In genomic region chr19:8071912-8072311, GRCh38 we compare ENCODE assay signal across 17 cellular contexts. TPM values are rescaled to one million over a fixed set of nuclear protein-coding genes. Genes with fewer than 3 reads are reported as not detected.
DNase-seq lines count a peak whose midpoint lies in the region; ATAC-seq and TF ChIP-seq lines count a peak whose summit lies in the region.
"Had no signal": no experiment of that assay in that cellular context is flagged by ENCODE, and none has a peak within 500 bp of the region (broad histone marks: within the 10 kb centered on the region; RNA-seq: fewer than 3 reads in every experiment).

No MANE protein-coding gene starts in this region.

- H3K27me3 ChIP-seq in GM23338 (ENCODE audit: insufficient read depth) (no peaks in the 10 kb centered on the region), neuronal stem cell (ENCODE audit: control insufficient read depth in 3 of 3, insufficient read depth in 3 of 3, low read depth in 1 of 3, low read length in 3 of 3) (no peaks in the 10 kb centered on the region)
- H3K27me3 ChIP-seq: BE2C had no signal

- H3K79me1 ChIP-seq in neuronal stem cell (ENCODE audit: low read depth, low read length) = no peaks in the 10 kb centered on the region

- peaks cover 18 to 32% (median 25%) of the 10 kb centered on the region in 7 donors for H3K9me3 Mint-ChIP-seq in CD14-positive monocyte
- H3K9me3 Mint-ChIP-seq in GM23338 = peaks cover 28% of the 10 kb centered on the region
- H3K9me3 Mint-ChIP-seq in WTC11 = peaks cover 29% of the 10 kb centered on the region

- no peak overlapping the region for H3K27ac Mint-ChIP-seq in CD14-positive monocyte
- H3K27ac Mint-ChIP-seq in GM23338 = no peak overlapping the region
- no peak overlapping the region for H3K27ac Mint-ChIP-seq in WTC11
- H3K27ac Mint-ChIP-seq: CD4-positive, CD25-positive, alpha-beta regulatory T cell had no signal

- no peak overlapping the region for H3K4ac ChIP-seq in neuronal stem cell (ENCODE audit: low read length)

- H3K27ac ChIP-seq in GM23338 (ENCODE audit: low read depth) (no peak overlapping the region), neuronal stem cell (replicated peaks; ENCODE audit: low read length) (no peak overlapping the region)
- H3K27ac ChIP-seq: A549, GM23248 had no signal

- no peak overlapping the region for H4K91ac ChIP-seq in neuronal stem cell (ENCODE audit: low read depth, low read length, poor library complexity)

- no peak overlapping the region for H2BK15ac ChIP-seq in neuronal stem cell (ENCODE audit: low read length)

- H3K27me3 Mint-ChIP-seq in CD14-positive monocyte (ENCODE audit: low read depth in 3 of 3) (peaks cover 2 to 9% (median 8%) of the 10 kb centered on the region in 3 donors), GM23338 (ENCODE audit: insufficient read depth, low read depth, poor library complexity) (peaks cover 14% of the 10 kb centered on the region), WTC11 (ENCODE audit: low read depth) (no peaks in the 10 kb centered on the region; the same call in 1 of the 2 replicates)
- H3K27me3 Mint-ChIP-seq: CD4-positive, CD25-positive, alpha-beta regulatory T cell had no signal

- no peak overlapping the region for H2AFZ ChIP-seq in GM23338
- no peak overlapping the region for H2AFZ ChIP-seq in neuronal stem cell (ENCODE audit: low read length)
- H2AFZ ChIP-seq: GM23248 had no signal

- TF ChIP-seq CTCF in CD14-positive monocyte (IDR thresholded peaks at IDR 0.05) (no peak), GM23338 (conservative IDR thresholded peaks at IDR 0.05; ENCODE audit: low read depth in 2 of 2) (peak in 1 of 2 experiments; percentile 47; a peak in 3 of 4 replicates), WTC11 (IDR thresholded peaks at IDR 0.05) (no peak), GM10266 (IDR thresholded peaks at IDR 0.05; ENCODE audit: control insufficient read depth, insufficient read depth, low read depth, missing control alignments) (no peak)

- H3K4me1 ChIP-seq in GM23338 (ENCODE audit: insufficient read depth) (no peaks in the 10 kb centered on the region), neuronal stem cell (ENCODE audit: control insufficient read depth in 2 of 2, insufficient read depth in 1 of 2, low read depth in 1 of 2, low read length in 2 of 2) (peaks cover 0 to 4% of the 10 kb centered on the region in 2 donors)
- H3K4me1 ChIP-seq: A549, BE2C, HAP-1 had no signal

- H3K14ac ChIP-seq in neuronal stem cell (ENCODE audit: low read length) = no peak overlapping the region

- H4K20me1 ChIP-seq in GM23338 (replicated peaks; ENCODE audit: insufficient read depth) = no peaks in the 10 kb centered on the region

- no peak overlapping the region for H3K4me2 ChIP-seq in GM23338
- no peak overlapping the region for H3K4me2 ChIP-seq in neuronal stem cell (ENCODE audit: insufficient read depth, low read length, poor library complexity, severe bottlenecking)
- H3K4me2 ChIP-seq: A549 had no signal

- no peaks in the 10 kb centered on the region for H3K79me2 ChIP-seq in GM23338 (replicated peaks; ENCODE audit: insufficient read depth)

- H3K9me2 ChIP-seq in GM23338 (ENCODE audit: insufficient read depth) = no peaks in the 10 kb centered on the region

- H3K36me3 Mint-ChIP-seq in CD14-positive monocyte (no peaks in the 10 kb centered on the region), GM23338 (ENCODE audit: low read depth) (peaks cover 73% of the 10 kb centered on the region), WTC11 (peaks cover 53% of the 10 kb centered on the region)
- H3K36me3 Mint-ChIP-seq: CD4-positive, CD25-positive, alpha-beta regulatory T cell had no signal

- no peak overlapping the region for H3K4me3 Mint-ChIP-seq in CD14-positive monocyte
- H3K4me3 Mint-ChIP-seq in GM23338 = no peak overlapping the region
- no peak overlapping the region for H3K4me3 Mint-ChIP-seq in WTC11
- H3K4me3 Mint-ChIP-seq: CD4-positive, CD25-positive, alpha-beta regulatory T cell had no signal

- peaks cover 17 to 24% of the 10 kb centered on the region in 2 donors for H3K9me3 ChIP-seq in neuronal stem cell (replicated peaks in 1 of 2; ENCODE audit: control insufficient read depth in 2 of 2, insufficient read depth in 1 of 2, low read depth in 1 of 2, low read length in 2 of 2)

- no peak overlapping the region for H2BK5ac ChIP-seq in neuronal stem cell (ENCODE audit: low read length)

- H3K23ac ChIP-seq in neuronal stem cell (ENCODE audit: low read depth, low read length, poor library complexity) = peak overlapping the region; percentile 29

- POLR2A ChIA-PET in WTC11 (lab: Charles Lee) = no interaction called here

- intact Hi-C loops in CD14-positive monocyte (cut with micrococcal nuclease) = no loop called here

- H4K8ac ChIP-seq in neuronal stem cell (ENCODE audit: low read depth, low read length) = no peak overlapping the region

- ATAC-seq in GM23338 = peak; percentile 67
- ATAC-seq in WTC11 = peak; percentile 50
- ATAC-seq: A549 had no signal

- peaks cover 5% of the 10 kb centered on the region for H3K4me1 Mint-ChIP-seq in CD14-positive monocyte
- no peaks in the 10 kb centered on the region for H3K4me1 Mint-ChIP-seq in GM23338
- H3K4me1 Mint-ChIP-seq in WTC11 = no peaks in the 10 kb centered on the region
- H3K4me1 Mint-ChIP-seq: CD4-positive, CD25-positive, alpha-beta regulatory T cell had no signal

- peak overlapping the region; percentile 22 for H3K18ac ChIP-seq in neuronal stem cell (ENCODE audit: low read length)

- H2BK120ac ChIP-seq in neuronal stem cell (ENCODE audit: low read depth, low read length) = peak overlapping the region; percentile 61

- CTCF ChIA-PET in WTC11 (lab: Charles Lee) = interaction anchor here (1.0 kb wide), 1 partner anchor 27 kb away, joined by 3 read pairs; no protein-coding TSS in a partner anchor

- H3K9ac ChIP-seq in neuronal stem cell (ENCODE audit: low read depth, low read length, poor library complexity) = no peak overlapping the region
- H3K9ac ChIP-seq: GM23248 had no signal

- DNase-seq in CD14-positive monocyte (ENCODE audit: low spot score) (peak; percentile 27), GM23338 (ENCODE audit: low spot score) (peak; percentile 34), WTC11 (ENCODE audit: low spot score) (no peak), neuronal stem cell (ENCODE audit: low spot score) (no peak), NCI-H82 treated with DMSO at 0.1 percent for 48 hours (lab: John Stamatoyannopoulos, UW; ENCODE audit: unreplicated experiment) (no peak), GM10266 (ENCODE audit: extremely low spot score) (no peak), NCI-H1092 (lab: John Stamatoyannopoulos, UW) (no peak), cerebellar cortex (ENCODE audit: low spot score) (no peak)
- DNase-seq: BE2C; CD4-positive, CD25-positive, alpha-beta regulatory T cell; DMS53; GM23248 had no signal

- H3K4me3 ChIP-seq in GM23338 (no peak overlapping the region), neuronal stem cell (ENCODE audit: low read length in 2 of 2) (peak overlapping the region in 1 of 2 donors; percentile 51)
- H3K4me3 ChIP-seq: A549, GM23248, HAP-1 had no signal

- WGBS in neuronal stem cell (ENCODE audit: extremely low coverage in 2 of 2, insufficient read length in 2 of 2, insufficient replicate concordance in 1 of 2), 2 donors = no CpG with 5 or more reads among the region's 15 CpGs

- H2BK12ac ChIP-seq in neuronal stem cell (ENCODE audit: low read length) = no peak overlapping the region

- H3F3A ChIP-seq in GM23338 (replicated peaks; ENCODE audit: low read depth) = 0 out of 2 replicates have a peak, but pooled peaks cover 12% of the 10 kb centered on the region

- no peak overlapping the region for H2AK5ac ChIP-seq in neuronal stem cell (ENCODE audit: low read depth, low read length)

- peaks cover 4% of the 10 kb centered on the region; the same call in 1 of the 2 replicates for H3K36me3 ChIP-seq in GM23338 (ENCODE audit: insufficient read depth)
- peaks cover 5 to 15% of the 10 kb centered on the region in 2 donors for H3K36me3 ChIP-seq in neuronal stem cell (replicated peaks in 1 of 2; ENCODE audit: control insufficient read depth in 2 of 2, insufficient read depth in 2 of 2, low read length in 2 of 2)
- H3K36me3 ChIP-seq: BE2C, HAP-1 had no signal

TF ChIP-seq in GM23338, 12 proteins besides CTCF, POLR2A, EP300 and RAD21:
- TF ChIP-seq CREB1 (CRISPR knock-in tag; IDR thresholded peaks at IDR 0.05; ENCODE audit: low read depth) = no peak
- no peak for TF ChIP-seq JUNB (IDR thresholded peaks at IDR 0.05; ENCODE audit: unreplicated experiment)

TF ChIP-seq in WTC11, 78 proteins besides CTCF, POLR2A, EP300 and RAD21:
- no peak for TF ChIP-seq EMX1 (CRISPR knock-in tag; IDR thresholded peaks at IDR 0.05)
TF ChIP-seq in WTC11: peak in this region for 0.

RNA-seq across cellular contexts. Expression of gene CCL25, which starts 19.4 kb away (rescaled TPM):
- polyA plus RNA-seq in CD14-positive monocyte (not detected), GM23338 (2016; fragmentation: Nextera tagmentation; extraction: Ambion mirVana) (0.73 and 0.97 TPM in 2 replicates)
- 0.52 TPM in 1 of 2 replicates, not detected in the other for total RNA-seq in GM23338 (2014; rRNA removed; shearing (Covaris generic))
- total RNA-seq in WTC11 (2021) = 0.53 TPM in 1 of 3 replicates, not detected in the others
- polyA plus RNA-seq in neuronal stem cell (2013, experiment 1 of 2) = 0.36 TPM
- polyA plus RNA-seq in neuronal stem cell (2013, experiment 2 of 2) = 0.60 TPM
- total RNA-seq: CD4-positive, CD25-positive, alpha-beta regulatory T cell; Daoy; GM23248; HT1080 had no signal
- polyA plus RNA-seq: A549, AG04450, GM23248 had no signal

Comparison
In these comparisons a context has a peak if more than half of its experiments do, and no peak if none do; other contexts are left out.
1. DNase-seq: peak in CD14-positive monocyte (single experiment) and GM23338 (single experiment); none in WTC11 (single experiment), neuronal stem cell (single experiment), NCI-H82 treated with DMSO at 0.1 percent for 48 hours (single experiment), GM10266 (single experiment), NCI-H1092 (single experiment) and cerebellar cortex (single experiment).